8 cellular contexts compared by ENCODE assay signal in genomic region chr9:112332977-112333638, GRCh38. TPM values are rescaled to one million over a fixed set of nuclear protein-coding genes. Genes with fewer than 3 reads are reported as not detected.
DNase-seq lines count a peak whose midpoint lies in the region; ATAC-seq and TF ChIP-seq lines count a peak whose summit lies in the region.

PTBP3 (minus strand) TSS chr9:112333619; CDS start chr9:112297865, 35,754 bp downstream.

- peak within 1 kb of the TSS; percentile 79 for H3K4me3 ChIP-seq in CD8-positive, alpha-beta memory T cell (ENCODE audit: low read length)
- H3K4me3 ChIP-seq in OCI-LY7 (ENCODE audit: low read depth, low read length, poor library complexity, severe bottlenecking) = peak within 1 kb of the TSS; percentile 86

- no peaks in the 10 kb centered on the region for H3K36me3 ChIP-seq in CD8-positive, alpha-beta memory T cell (ENCODE audit: insufficient read depth, low read length)
- H3K36me3 ChIP-seq in OCI-LY7 (ENCODE audit: insufficient read depth, low read length) = peaks cover 20% of the 10 kb centered on the region

- CTCF ChIA-PET in CD8-positive, alpha-beta memory T cell (lab: Charles Lee) = interaction anchor here (0.8 to 2.9 kb wide), 10 partner anchors 12 to 667 kb away, joined by 3 to 14 read pairs (median 4); partner anchors contain the start of gene SUSD1
- CTCF ChIA-PET in OCI-LY7 (lab: Charles Lee; ENCODE audit: unreplicated experiment) = interaction anchor here (0.5 kb wide), 1 partner anchor 125 kb away, joined by 3 read pairs; no protein-coding TSS in a partner anchor

- peak within 1 kb of the TSS; percentile 99 for H2AFZ ChIP-seq in OCI-LY7 (ENCODE audit: low read length)

- 0 out of 2 replicates have a peak, but pooled peaks have one; percentile 10 for TF ChIP-seq CTCF in OCI-LY7 (conservative IDR thresholded peaks at IDR 0.05; ENCODE audit: low read length)

- H3K4me3 Mint-ChIP-seq in CD8-positive, alpha-beta memory T cell = peak within 1 kb of the TSS; percentile 87 to 98 (median 97)
- peak within 1 kb of the TSS; percentile 88 for H3K4me3 Mint-ChIP-seq in natural killer cell treated with Interleukin-12 subunit alpha and Interleukin-12 subunit beta and Interleukin-15 and Interleukin-18, amount 100 ng/mL, for 72 hours

- H3K27ac ChIP-seq in CD8-positive, alpha-beta memory T cell (ENCODE audit: low read depth, low read length) = peak within 1 kb of the TSS; percentile 88
- H3K27ac ChIP-seq in OCI-LY7 (ENCODE audit: low read depth, low read length, poor library complexity, severe bottlenecking) = peak within 1 kb of the TSS; percentile 91

- ATAC-seq in GM19397 (IDR thresholded peaks at IDR 0.05; ENCODE audit: unreplicated experiment) = peak; percentile 55
- peak; percentile 32 for ATAC-seq in HG03565 (IDR thresholded peaks at IDR 0.05; ENCODE audit: unreplicated experiment)
- ATAC-seq in natural killer cell treated with Interleukin-12 subunit alpha and Interleukin-12 subunit beta and Interleukin-15 and Interleukin-18, amount 100 ng/mL, for 72 hours = peak; percentile 76 to 78
- ATAC-seq in stimulated activated naive CD8-positive, alpha-beta T cell treated with anti-CD3 and anti-CD28 coated beads, Interleukin-15, Interleukin-2, amounts not matched to agents 100 U/mL and 50 U/mL, for 24 hours = peak; percentile 82

- peaks cover 0 to 9% (median 0%) of the 10 kb centered on the region in 3 donors for H3K36me3 Mint-ChIP-seq in CD8-positive, alpha-beta memory T cell
- no peaks in the 10 kb centered on the region for H3K36me3 Mint-ChIP-seq in natural killer cell treated with Interleukin-12 subunit alpha and Interleukin-12 subunit beta and Interleukin-15 and Interleukin-18, amount 100 ng/mL, for 72 hours

- peak within 1 kb of the TSS; percentile 85 to 98 (median 96) for H3K27ac Mint-ChIP-seq in CD8-positive, alpha-beta memory T cell
- peak within 1 kb of the TSS; percentile 90 to 94 for H3K27ac Mint-ChIP-seq in natural killer cell treated with Interleukin-12 subunit alpha and Interleukin-12 subunit beta and Interleukin-15 and Interleukin-18, amount 100 ng/mL, for 72 hours

- BruUV-seq in OCI-LY7 (replicated peaks; lab: Mats Ljungman, UMichigan) = no TSS peak

- H3K27me3 Mint-ChIP-seq in CD8-positive, alpha-beta memory T cell = peaks cover 0 to 4% of the 10 kb centered on the region in 2 donors
- no peaks in the 10 kb centered on the region for H3K27me3 Mint-ChIP-seq in natural killer cell treated with Interleukin-12 subunit alpha and Interleukin-12 subunit beta and Interleukin-15 and Interleukin-18, amount 100 ng/mL, for 72 hours

- H3K9me3 Mint-ChIP-seq in CD8-positive, alpha-beta memory T cell = no peaks in the 10 kb centered on the region
- no peaks in the 10 kb centered on the region for H3K9me3 Mint-ChIP-seq in natural killer cell treated with Interleukin-12 subunit alpha and Interleukin-12 subunit beta and Interleukin-15 and Interleukin-18, amount 100 ng/mL, for 72 hours

- POLR2A ChIA-PET in CD8-positive, alpha-beta memory T cell (lab: Charles Lee) = interaction anchor here (0.6 to 3.3 kb wide), 12 partner anchors 16 to 850 kb away, joined by 3 to 33 read pairs (median 4); partner anchors contain the start of genes HSDL2, INIP, KIAA1958 and SUSD1
- POLR2A ChIA-PET in OCI-LY7 (lab: Charles Lee) = interaction anchor here (0.7 to 0.8 kb wide), 2 partner anchors 19 to 36 kb away, joined by 3 to 4 read pairs; no protein-coding TSS in a partner anchor

- peak within 1 kb of the TSS; percentile 92 for H3K4me2 ChIP-seq in OCI-LY7 (ENCODE audit: low read length)

- no peaks in the 10 kb centered on the region for H3K27me3 ChIP-seq in CD8-positive, alpha-beta memory T cell (ENCODE audit: insufficient read depth, low read length, poor library complexity, severe bottlenecking)

- H3K79me2 ChIP-seq in OCI-LY7 (ENCODE audit: insufficient read depth, low read depth, low read length) = peaks cover 47% of the 10 kb centered on the region

- H4K20me1 ChIP-seq in OCI-LY7 (ENCODE audit: insufficient read depth, low read length) = peaks cover 11% of the 10 kb centered on the region; the same call in 1 of the 2 replicates

- no peaks in the 10 kb centered on the region for H3K9me2 ChIP-seq in OCI-LY7 (ENCODE audit: insufficient read depth, low read length)

- intact Hi-C loops in OCI-LY7 (cut with micrococcal nuclease; ENCODE audit: unreplicated experiment) = loop anchor here (1.0 to 5.0 kb wide), 5 partner anchors 154 to 851 kb away; partner anchors contain the start of genes DNAJC25, ECPAS, INIP and UGCG

- no peaks in the 10 kb centered on the region for H3K9me3 ChIP-seq in CD8-positive, alpha-beta memory T cell (ENCODE audit: low read length)
- no peaks in the 10 kb centered on the region for H3K9me3 ChIP-seq in OCI-LY7 (ENCODE audit: low read length)

- H3K4me1 Mint-ChIP-seq in CD8-positive, alpha-beta memory T cell = peaks cover 42 to 50% (median 45%) of the 10 kb centered on the region in 3 donors
- H3K4me1 Mint-ChIP-seq in natural killer cell treated with Interleukin-12 subunit alpha and Interleukin-12 subunit beta and Interleukin-15 and Interleukin-18, amount 100 ng/mL, for 72 hours (ENCODE audit: low read depth in 2 of 2) = peaks cover 29 to 33% of the 10 kb centered on the region in 2 donors

- peaks cover 32% of the 10 kb centered on the region for H3K4me1 ChIP-seq in CD8-positive, alpha-beta memory T cell (ENCODE audit: insufficient read depth, low read length)
- H3K4me1 ChIP-seq in OCI-LY7 (ENCODE audit: insufficient read depth, low read length, poor library complexity, severe bottlenecking) = peaks cover 23% of the 10 kb centered on the region

- peak; percentile 74 to 86 (median 76) for DNase-seq in CD8-positive, alpha-beta memory T cell
- DNase-seq in OCI-LY7 (ENCODE audit: low spot score) (peak; percentile 85), fibroblast of gingiva (ENCODE audit: low read depth) (peak; percentile 73)
- DNase-seq in activated T-helper 1 cell treated with anti-CD3 and anti-CD28 coated beads, Interleukin-2, amount 50 U/mL, for 16 hours (ENCODE audit: low read depth in 1 of 2, low spot score in 1 of 2) = peak; percentile 56 to 71
- DNase-seq in natural killer cell treated with Interleukin-12 subunit alpha and Interleukin-12 subunit beta and Interleukin-15 and Interleukin-18, amount 100 ng/mL, for 72 hours (ENCODE audit: low spot score) = peak; percentile 90
- DNase-seq in stimulated activated naive CD8-positive, alpha-beta T cell treated with anti-CD3 and anti-CD28 coated beads, Interleukin-15, Interleukin-2, amounts not matched to agents 100 U/mL and 50 U/mL, for 24 hours = peak; percentile 80

RNA-seq across cellular contexts. Expression of gene PTBP3, which starts in this region (rescaled TPM):
- total RNA-seq in CD8-positive, alpha-beta memory T cell = 100 to 1,000 TPM; 118 to 124 TPM
- 45.0 TPM for polyA plus RNA-seq in CD8-positive, alpha-beta memory T cell
- total RNA-seq in OCI-LY7 (2014; rRNA removed; shearing (Covaris generic)) = 33.2 and 38.1 TPM in 2 replicates
- total RNA-seq in OCI-LY7 (2022) = 98.2 and 129 TPM in 2 replicates
- 100 to 1,000 TPM; 123 to 143 TPM for total RNA-seq in natural killer cell treated with Interleukin-12 subunit alpha and Interleukin-12 subunit beta and Interleukin-15 and Interleukin-18, amount 100 ng/mL, for 72 hours

Comparison
In these comparisons a context has a peak if more than half of its experiments do, and no peak if none do; other contexts are left out.
1. Peak in every context shown above with its lines: DNase-seq, ATAC-seq, H3K4me3 ChIP-seq and H3K27ac ChIP-seq.
2. ATAC-seq: peak in every context shown above with its lines; median percentile 82 in stimulated activated naive CD8-positive, alpha-beta T cell treated with anti-CD3 and anti-CD28 coated beads, Interleukin-15, Interleukin-2, amounts not matched to agents 100 U/mL and 50 U/mL, for 24 hours; 77 in natural killer cell treated with Interleukin-12 subunit alpha and Interleukin-12 subunit beta and Interleukin-15 and Interleukin-18, amount 100 ng/mL, for 72 hours; 55 in GM19397; 32 in HG03565.